Comparison of ENCODE assay signal across 1 cellular context in genomic region chr21:18529253-18529652, GRCh38.
TF ChIP-seq lines count a peak whose summit lies in the region.

No MANE protein-coding gene starts in this region.

TF ChIP-seq in HepG2, 621 proteins besides CTCF, POLR2A, EP300 and RAD21 (continued from another document):
- TF ChIP-seq ZBTB14 (CRISPR knock-in tag; IDR thresholded peaks at IDR 0.05) (no peak), SP4 (CRISPR knock-in tag; IDR thresholded peaks at IDR 0.05) (no peak), ZNF20 (CRISPR knock-in tag; IDR thresholded peaks at IDR 0.05) (no peak), ZBTB33 (CRISPR knock-in tag; IDR thresholded peaks at IDR 0.05) (no peak), IRF2 (CRISPR knock-in tag; IDR thresholded peaks at IDR 0.05) (no peak), TCF12 (IDR thresholded peaks at IDR 0.05) (no peak), TCF12 (CRISPR knock-in tag; IDR thresholded peaks at IDR 0.05) (no peak), AGO2 (optimal IDR thresholded peaks at IDR 0.05; ENCODE audit: low read depth, low read length) (no peak), ADNP (CRISPR knock-in tag; IDR thresholded peaks at IDR 0.05) (no peak), ZNF282 (IDR thresholded peaks at IDR 0.05; ENCODE audit: partially characterized antibody) (no peak), ZNF205 (CRISPR knock-in tag; IDR thresholded peaks at IDR 0.05) (no peak), TBX2 (CRISPR knock-in tag; IDR thresholded peaks at IDR 0.05; ENCODE audit: borderline replicate concordance) (no peak), AKAP8 (CRISPR knock-in tag; IDR thresholded peaks at IDR 0.05) (no peak), ZNF720 (CRISPR knock-in tag; IDR thresholded peaks at IDR 0.05) (no peak)
- TF ChIP-seq, protein P1, sequence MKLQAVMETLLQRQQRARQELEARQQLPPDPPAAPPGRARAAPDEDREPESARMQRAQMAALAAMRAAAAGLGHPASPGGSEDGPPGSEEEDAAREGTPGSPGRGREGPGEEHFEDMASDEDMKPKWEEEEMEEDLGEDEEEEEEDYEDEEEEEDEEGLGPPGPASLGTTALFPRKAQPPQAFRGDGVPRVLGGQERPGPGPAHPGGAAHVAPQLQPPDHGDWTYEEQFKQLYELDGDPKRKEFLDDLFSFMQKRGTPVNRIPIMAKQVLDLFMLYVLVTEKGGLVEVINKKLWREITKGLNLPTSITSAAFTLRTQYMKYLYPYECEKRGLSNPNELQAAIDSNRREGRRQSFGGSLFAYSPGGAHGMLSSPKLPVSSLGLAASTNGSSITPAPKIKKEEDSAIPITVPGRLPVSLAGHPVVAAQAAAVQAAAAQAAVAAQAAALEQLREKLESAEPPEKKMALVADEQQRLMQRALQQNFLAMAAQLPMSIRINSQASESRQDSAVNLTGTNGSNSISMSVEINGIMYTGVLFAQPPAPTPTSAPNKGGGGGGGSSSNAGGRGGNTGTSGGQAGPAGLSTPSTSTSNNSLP (IDR thresholded peaks at IDR 0.05; ENCODE audit: low read depth, low read length): no peak
- TF ChIP-seq, protein P2, sequence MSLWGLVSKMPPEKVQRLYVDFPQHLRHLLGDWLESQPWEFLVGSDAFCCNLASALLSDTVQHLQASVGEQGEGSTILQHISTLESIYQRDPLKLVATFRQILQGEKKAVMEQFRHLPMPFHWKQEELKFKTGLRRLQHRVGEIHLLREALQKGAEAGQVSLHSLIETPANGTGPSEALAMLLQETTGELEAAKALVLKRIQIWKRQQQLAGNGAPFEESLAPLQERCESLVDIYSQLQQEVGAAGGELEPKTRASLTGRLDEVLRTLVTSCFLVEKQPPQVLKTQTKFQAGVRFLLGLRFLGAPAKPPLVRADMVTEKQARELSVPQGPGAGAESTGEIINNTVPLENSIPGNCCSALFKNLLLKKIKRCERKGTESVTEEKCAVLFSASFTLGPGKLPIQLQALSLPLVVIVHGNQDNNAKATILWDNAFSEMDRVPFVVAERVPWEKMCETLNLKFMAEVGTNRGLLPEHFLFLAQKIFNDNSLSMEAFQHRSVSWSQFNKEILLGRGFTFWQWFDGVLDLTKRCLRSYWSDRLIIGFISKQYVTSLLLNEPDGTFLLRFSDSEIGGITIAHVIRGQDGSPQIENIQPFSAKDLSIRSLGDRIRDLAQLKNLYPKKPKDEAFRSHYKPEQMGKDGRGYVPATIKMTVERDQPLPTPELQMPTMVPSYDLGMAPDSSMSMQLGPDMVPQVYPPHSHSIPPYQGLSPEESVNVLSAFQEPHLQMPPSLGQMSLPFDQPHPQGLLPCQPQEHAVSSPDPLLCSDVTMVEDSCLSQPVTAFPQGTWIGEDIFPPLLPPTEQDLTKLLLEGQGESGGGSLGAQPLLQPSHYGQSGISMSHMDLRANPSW (CRISPR knock-in tag; IDR thresholded peaks at IDR 0.05; ENCODE audit: borderline replicate concordance): no peak
